In the genomic region with DNA sequence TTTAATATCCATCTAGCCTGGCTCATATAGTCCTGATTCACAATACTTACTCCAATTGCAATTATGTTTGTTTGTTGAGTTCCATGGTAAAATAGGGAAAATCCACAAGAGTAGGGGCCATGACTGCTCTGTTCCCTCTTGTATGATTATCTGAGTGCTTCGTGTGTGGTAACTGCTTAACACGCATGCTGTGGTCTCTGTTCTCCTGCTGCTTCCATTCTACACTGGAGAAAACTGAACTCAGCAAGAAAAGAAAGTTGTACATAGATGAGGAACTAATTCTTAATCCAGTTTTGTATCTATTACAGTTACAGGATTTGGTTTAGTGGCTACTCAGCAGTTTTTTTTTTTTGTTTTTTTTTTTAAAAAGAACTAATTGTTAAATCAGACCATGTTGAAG, we compare ENCODE assay signal across 12 cellular contexts.
"Had no signal": no experiment of that assay in that cellular context is flagged by ENCODE, and none has a peak within 500 bp of the region (broad histone marks: within the 10 kb centered on the region; RNA-seq: fewer than 3 reads in every experiment).

No MANE protein-coding gene starts in this region.

- H3K4me1 Mint-ChIP-seq: nephron had no signal

- H3K27me3 Mint-ChIP-seq: activated naive CD8-positive, alpha-beta T cell treated with anti-CD3 and anti-CD28 coated beads, Interleukin-2, amount 10 ng/mL, durations not matched to agents 7 days and 5 days; stimulated activated memory B cell treated with anti-CD40 and anti-IgM and Interleukin-4, amounts not matched to agents 10 μg/mL and 1 μg/mL and 100 μg/mL, for 72 hours had no signal

- DNase-seq: activated CD4-positive, CD25-positive, alpha-beta regulatory T cell treated with anti-CD3 and anti-CD28 coated beads, Interleukin-2, amount 50 U/mL, for 72 hours; activated effector memory CD4-positive, alpha-beta T cell treated with Interleukin-2 at 50 U/mL for 16 hours; activated naive CD8-positive, alpha-beta T cell treated with anti-CD3 and anti-CD28 coated beads, Interleukin-2, amount 10 ng/mL, durations not matched to agents 7 days and 5 days; amygdala; dorsolateral prefrontal cortex; sigmoid colon; stimulated activated CD4-positive, alpha-beta T cell treated with anti-CD3 and anti-CD28 coated beads, Interleukin-4, amount 100 ng/mL, for 24 hours; thyroid gland had no signal

- H3K27ac Mint-ChIP-seq: nephron; stimulated activated memory B cell treated with anti-CD40 and anti-IgM and Interleukin-4, amounts not matched to agents 10 μg/mL and 1 μg/mL and 100 μg/mL, for 72 hours had no signal

- H3K9me3 Mint-ChIP-seq: nephron; stimulated activated memory B cell treated with anti-CD40 and anti-IgM and Interleukin-4, amounts not matched to agents 10 μg/mL and 1 μg/mL and 100 μg/mL, for 72 hours had no signal

- H3K4me3 Mint-ChIP-seq: activated naive CD8-positive, alpha-beta T cell treated with anti-CD3 and anti-CD28 coated beads, Interleukin-2, amount 10 ng/mL, durations not matched to agents 7 days and 5 days; nephron; stimulated activated memory B cell treated with anti-CD40 and anti-IgM and Interleukin-4, amounts not matched to agents 10 μg/mL and 1 μg/mL and 100 μg/mL, for 72 hours had no signal

- H3K36me3 Mint-ChIP-seq: stimulated activated memory B cell treated with anti-CD40 and anti-IgM and Interleukin-4, amounts not matched to agents 10 μg/mL and 1 μg/mL and 100 μg/mL, for 72 hours had no signal

- ATAC-seq: body of pancreas; Right ventricle myocardium inferior; stimulated activated memory B cell treated with anti-CD40 and anti-IgM and Interleukin-4, amounts not matched to agents 10 μg/mL and 1 μg/mL and 100 μg/mL, for 72 hours had no signal
